8 cellular contexts compared by ENCODE assay signal in genomic region chr17:7841622-7842379, GRCh38. TPM values are rescaled to one million over a fixed set of nuclear protein-coding genes. Genes with fewer than 3 reads are reported as not detected.
A peak's percentile ranks its signal among the peaks of the same experiment; 100 is the strongest.
DNase-seq lines count a peak whose midpoint lies in the region; ATAC-seq and TF ChIP-seq lines count a peak whose summit lies in the region.

No MANE protein-coding gene starts in this region.

- H3K9me3 Mint-ChIP-seq in CD8-positive, alpha-beta memory T cell: peaks cover 0 to 5% (median 0%) of the 10 kb centered on the region in 5 donors
- no peaks in the 10 kb centered on the region for H3K9me3 Mint-ChIP-seq in activated naive CD4-positive, alpha-beta T cell treated with anti-CD3 and anti-CD28 coated beads, Interleukin-2, amount 10 ng/mL, durations not matched to agents 7 days and 5 days

- peaks cover 64 to 73% (median 68%) of the 10 kb centered on the region in 3 donors for H3K4me1 Mint-ChIP-seq in CD8-positive, alpha-beta memory T cell
- peaks cover 63% of the 10 kb centered on the region for H3K4me1 Mint-ChIP-seq in activated naive CD4-positive, alpha-beta T cell treated with anti-CD3 and anti-CD28 coated beads, Interleukin-2, amount 10 ng/mL, durations not matched to agents 7 days and 5 days

- no peaks in the 10 kb centered on the region for H3K9me2 ChIP-seq in MM.1S (replicated peaks; ENCODE audit: insufficient read depth, low read length)

- H3F3A ChIP-seq in MM.1S (ENCODE audit: insufficient read depth, low read length): peaks cover 42% of the 10 kb centered on the region

- POLR2A ChIA-PET in CD8-positive, alpha-beta memory T cell (lab: Charles Lee): interaction anchor here (0.6 to 4.8 kb wide), 6 partner anchors 7 to 156 kb away, joined by 3 to 44 read pairs (median 4); partner anchors contain the start of genes KDM6B, NAA38 and RNF227

- peak; percentile 89 to 98 (median 93) for DNase-seq in CD8-positive, alpha-beta memory T cell
- DNase-seq in MM.1S (peak; percentile 81), SJSA1 (ENCODE audit: low read depth in 1 of 2, low spot score in 2 of 2) (peak; percentile 88), globus pallidus (ENCODE audit: low spot score) (peak; percentile 89), omental fat pad (ENCODE audit: low spot score) (peak; percentile 88), testis (peak; percentile 93)
- peak; percentile 87 for DNase-seq in activated naive CD4-positive, alpha-beta T cell treated with anti-CD3 and anti-CD28 coated beads, Interleukin-2, amount 10 ng/mL, durations not matched to agents 7 days and 5 days

- H3K36me3 ChIP-seq in CD8-positive, alpha-beta memory T cell (ENCODE audit: insufficient read depth, low read length): no peaks in the 10 kb centered on the region
- H3K36me3 ChIP-seq in MM.1S (replicated peaks; ENCODE audit: insufficient read depth, low read length): no peaks in the 10 kb centered on the region
- H3K36me3 ChIP-seq in SJSA1: peaks cover 5% of the 10 kb centered on the region
- no peaks in the 10 kb centered on the region for H3K36me3 ChIP-seq in testis (ENCODE audit: low read depth, missing control alignments)

- H3K4me2 ChIP-seq in MM.1S (ENCODE audit: low read depth, low read length): peak overlapping the region; percentile 100

- no peaks in the 10 kb centered on the region for H4K20me1 ChIP-seq in MM.1S (ENCODE audit: insufficient read depth, low read length)

- no peaks in the 10 kb centered on the region for H3K9me3 ChIP-seq in CD8-positive, alpha-beta memory T cell (ENCODE audit: low read length)
- H3K9me3 ChIP-seq in MM.1S (replicated peaks; ENCODE audit: insufficient read depth, low read length) (no peaks in the 10 kb centered on the region), SJSA1 (replicated peaks) (no peaks in the 10 kb centered on the region), testis (no peaks in the 10 kb centered on the region)

- peak overlapping the region; percentile 93 for H2AFZ ChIP-seq in MM.1S (ENCODE audit: low read length)

- H3K4me3 ChIP-seq in CD8-positive, alpha-beta memory T cell (ENCODE audit: low read length): peak overlapping the region; percentile 92
- H3K4me3 ChIP-seq in MM.1S (ENCODE audit: low read length) (peak overlapping the region; percentile 94), SJSA1 (peak overlapping the region; percentile 51), testis (peak overlapping the region; percentile 77 to 97)

- H3K4me3 Mint-ChIP-seq in CD8-positive, alpha-beta memory T cell: peak overlapping the region; percentile 84 to 99 (median 97)
- H3K4me3 Mint-ChIP-seq in activated naive CD4-positive, alpha-beta T cell treated with anti-CD3 and anti-CD28 coated beads, Interleukin-2, amount 10 ng/mL, durations not matched to agents 7 days and 5 days: peak overlapping the region; percentile 79

- peak overlapping the region; percentile 99 for H3K27ac ChIP-seq in CD8-positive, alpha-beta memory T cell (ENCODE audit: low read depth, low read length)
- H3K27ac ChIP-seq in MM.1S (ENCODE audit: low read length) (peak overlapping the region; percentile 93), SJSA1 (peak overlapping the region; percentile 97), testis (peak overlapping the region; percentile 97)

- CTCF ChIA-PET in CD8-positive, alpha-beta memory T cell (lab: Charles Lee): interaction anchor here (1.0 to 1.8 kb wide), 4 partner anchors 9 to 147 kb away, joined by 3 to 6 read pairs (median 5); partner anchors contain the start of gene NAA38
- CTCF ChIA-PET in activated naive CD4-positive, alpha-beta T cell treated with anti-CD3 and anti-CD28 coated beads, Interleukin-2, amount 10 ng/mL, durations not matched to agents 7 days and 5 days (lab: Charles Lee): interaction anchor here (0.9 to 1.2 kb wide), 4 partner anchors 8 to 147 kb away, joined by 3 to 4 read pairs (median 3); no protein-coding TSS in a partner anchor

- peak; percentile 21 for TF ChIP-seq CTCF in MM.1S (IDR thresholded peaks at IDR 0.05; ENCODE audit: low read length)
- no peak for TF ChIP-seq CTCF in omental fat pad (IDR thresholded peaks at IDR 0.05)
- TF ChIP-seq CTCF in testis (IDR thresholded peaks at IDR 0.05): peak in 1 of 3 experiments; percentile 5

- peaks cover 0 to 18% of the 10 kb centered on the region in 2 donors for H3K27me3 Mint-ChIP-seq in CD8-positive, alpha-beta memory T cell
- peaks cover 5% of the 10 kb centered on the region for H3K27me3 Mint-ChIP-seq in activated naive CD4-positive, alpha-beta T cell treated with anti-CD3 and anti-CD28 coated beads, Interleukin-2, amount 10 ng/mL, durations not matched to agents 7 days and 5 days

- intact Hi-C loops in testis (cut with DNase I; ENCODE audit: low total_unique reads): loop anchor here (5.0 kb wide), 1 partner anchor 310 kb away; the partner anchor contains the start of gene PER1

- no peak for TF ChIP-seq POLR2A in testis (IDR thresholded peaks at IDR 0.05)

- H3K79me2 ChIP-seq in MM.1S (ENCODE audit: low read length): 0 out of 2 replicates have a peak, but pooled peaks cover 7% of the 10 kb centered on the region

- WGBS in testis, 2 donors: 0 to 1% methylated on average over 30 to 56 of the region's 69 CpGs

- peaks cover 0 to 60% (median 0%) of the 10 kb centered on the region in 3 donors for H3K36me3 Mint-ChIP-seq in CD8-positive, alpha-beta memory T cell
- H3K36me3 Mint-ChIP-seq in activated naive CD4-positive, alpha-beta T cell treated with anti-CD3 and anti-CD28 coated beads, Interleukin-2, amount 10 ng/mL, durations not matched to agents 7 days and 5 days: peaks cover 8% of the 10 kb centered on the region

- peaks cover 58% of the 10 kb centered on the region for H3K4me1 ChIP-seq in CD8-positive, alpha-beta memory T cell (ENCODE audit: insufficient read depth, low read length)
- H3K4me1 ChIP-seq in MM.1S (ENCODE audit: low read length) (peaks cover 29% of the 10 kb centered on the region), SJSA1 (replicated peaks) (peaks cover 39% of the 10 kb centered on the region), testis (peaks cover 52% of the 10 kb centered on the region)

- H3K9ac ChIP-seq in MM.1S (ENCODE audit: low read length): peak overlapping the region; percentile 98

- H3K27ac Mint-ChIP-seq in CD8-positive, alpha-beta memory T cell: peak overlapping the region; percentile 97 to 100 (median 100)
- peak overlapping the region; percentile 97 for H3K27ac Mint-ChIP-seq in activated naive CD4-positive, alpha-beta T cell treated with anti-CD3 and anti-CD28 coated beads, Interleukin-2, amount 10 ng/mL, durations not matched to agents 7 days and 5 days

- H3K27me3 ChIP-seq in CD8-positive, alpha-beta memory T cell (ENCODE audit: insufficient read depth, low read length, poor library complexity, severe bottlenecking): no peaks in the 10 kb centered on the region
- H3K27me3 ChIP-seq in MM.1S (replicated peaks; ENCODE audit: insufficient read depth, low read length) (no peaks in the 10 kb centered on the region), SJSA1 (replicated peaks) (no peaks in the 10 kb centered on the region), testis (no peaks in the 10 kb centered on the region)

- ATAC-seq in GM21447 (IDR thresholded peaks at IDR 0.05; ENCODE audit: unreplicated experiment) (peak; percentile 15), omental fat pad (ENCODE audit: low FRiP score) (peak; percentile 55)

RNA-seq across cellular contexts. Expression of gene KDM6B, which starts 7.8 kb away (rescaled TPM):
- 10 to 100 TPM; 84.2 to 89.7 TPM for total RNA-seq in CD8-positive, alpha-beta memory T cell
- polyA plus RNA-seq in CD8-positive, alpha-beta memory T cell: 1.2 TPM
- total RNA-seq in SJSA1 (2014; rRNA removed; shearing (Covaris generic)): 0.34 and 0.85 TPM in 2 replicates
- 10 to 100 TPM in 3 of 4 donors, 1 to 10 TPM in 1; 4.8 to 52.8 (median 34.6) TPM for total RNA-seq in omental fat pad
- total RNA-seq in testis: 10 to 100 TPM; 38.0 to 41.8 TPM
- polyA plus RNA-seq in testis (ENCODE audit: insufficient read depth, low read depth, low replicate concordance): 27.8 TPM

RNA-seq across cellular contexts. Expression of gene TMEM88, which starts 13.1 kb away (rescaled TPM):
- 1 to 10 TPM; 5.3 to 5.5 TPM for total RNA-seq in CD8-positive, alpha-beta memory T cell
- not detected for polyA plus RNA-seq in CD8-positive, alpha-beta memory T cell
- total RNA-seq in SJSA1 (2014; rRNA removed; shearing (Covaris generic)): not detected in 2 replicates
- total RNA-seq in omental fat pad (10 to 100 TPM; 20.2 to 99.9 (median 24.6) TPM), testis (1 to 10 TPM; 4.6 to 7.4 TPM)
- 6.8 TPM for polyA plus RNA-seq in testis (ENCODE audit: insufficient read depth, low read depth, low replicate concordance)

RNA-seq across cellular contexts. Expression of gene NAA38, which starts 15.6 kb away (rescaled TPM):
- total RNA-seq in CD8-positive, alpha-beta memory T cell: 10 to 100 TPM; 58.2 to 65.0 TPM
- polyA plus RNA-seq in CD8-positive, alpha-beta memory T cell: 162 TPM
- total RNA-seq in SJSA1 (2014; rRNA removed; shearing (Covaris generic)): 90.7 and 148 TPM in 2 replicates
- 100 to 1,000 TPM in 1 of 4 donors, 10 to 100 TPM in 3; 61.2 to 209 (median 68.2) TPM for total RNA-seq in omental fat pad
- total RNA-seq in testis: 10 to 100 TPM; 72.3 to 83.1 TPM
- polyA plus RNA-seq in testis (ENCODE audit: insufficient read depth, low read depth, low replicate concordance): 102 TPM

RNA-seq across cellular contexts. Expression of gene CYB5D1, which starts 16.0 kb away (rescaled TPM):
- total RNA-seq in CD8-positive, alpha-beta memory T cell: 10 to 100 TPM; 16.4 to 17.6 TPM
- 3.1 TPM for polyA plus RNA-seq in CD8-positive, alpha-beta memory T cell
- 2.6 and 2.8 TPM in 2 replicates for total RNA-seq in SJSA1 (2014; rRNA removed; shearing (Covaris generic))
- total RNA-seq in omental fat pad (10 to 100 TPM in 1 of 4 donors, 1 to 10 TPM in 3; 9.0 to 33.5 (median 9.3) TPM), testis (10 to 100 TPM in 1 of 2 donors, 1 to 10 TPM in 1; 9.9 to 10.1 TPM)
- polyA plus RNA-seq in testis (ENCODE audit: insufficient read depth, low read depth, low replicate concordance): 12.8 TPM

RNA-seq across cellular contexts. Expression of gene CHD3, which starts 46.8 kb away (rescaled TPM):
- total RNA-seq in CD8-positive, alpha-beta memory T cell: 100 to 1,000 TPM; 116 to 123 TPM
- 20.1 TPM for polyA plus RNA-seq in CD8-positive, alpha-beta memory T cell
- total RNA-seq in SJSA1 (2014; rRNA removed; shearing (Covaris generic)): 58.3 and 101 TPM in 2 replicates
- total RNA-seq in omental fat pad (10 to 100 TPM; 47.0 to 77.6 (median 57.3) TPM), testis (100 to 1,000 TPM; 111 to 123 TPM)
- 62.3 TPM for polyA plus RNA-seq in testis (ENCODE audit: insufficient read depth, low read depth, low replicate concordance)

Comparison
In these comparisons a context has a peak if more than half of its experiments do, and no peak if none do; other contexts are left out.
1. Peak in every context shown above with its lines: DNase-seq, ATAC-seq, H3K4me3 ChIP-seq and H3K27ac ChIP-seq.